9 cellular contexts compared by ENCODE assay signal in genomic region chr10:8044908-8045727, GRCh38. TPM values are rescaled to one million over a fixed set of nuclear protein-coding genes. Genes with fewer than 3 reads are reported as not detected.
DNase-seq lines count a peak whose midpoint lies in the region; ATAC-seq and TF ChIP-seq lines count a peak whose summit lies in the region.
"Had no signal": no experiment of that assay in that cellular context is flagged by ENCODE, and none has a peak within 500 bp of the region (broad histone marks: within the 10 kb centered on the region; RNA-seq: fewer than 3 reads in every experiment).

No MANE protein-coding gene starts in this region.

- no peaks in the 10 kb centered on the region for H3K9me3 Mint-ChIP-seq in activated CD4-positive, alpha-beta T cell treated with anti-CD3 and anti-CD28 coated beads, Interleukin-2, amount 10 ng/mL, durations not matched to agents 24 days and 14 days
- no peaks in the 10 kb centered on the region for H3K9me3 Mint-ChIP-seq in activated CD4-positive, alpha-beta memory T cell treated with anti-CD3 and anti-CD28 coated beads for 36 hours

- peaks cover 32% of the 10 kb centered on the region for H3K27me3 ChIP-seq in thoracic aorta (replicated peaks; ENCODE audit: insufficient read depth)

- no peaks in the 10 kb centered on the region for H3K36me3 ChIP-seq in thoracic aorta
- H3K36me3 ChIP-seq: SJSA1 had no signal

- H3K4me1 Mint-ChIP-seq in activated CD4-positive, alpha-beta T cell treated with anti-CD3 and anti-CD28 coated beads, Interleukin-2, amount 10 ng/mL, durations not matched to agents 24 days and 14 days, result peaks cover 37% of the 10 kb centered on the region
- peaks cover 68% of the 10 kb centered on the region for H3K4me1 Mint-ChIP-seq in activated CD4-positive, alpha-beta memory T cell treated with anti-CD3 and anti-CD28 coated beads for 36 hours (ENCODE audit: low read depth)

- peaks cover 83% of the 10 kb centered on the region for H3K27me3 Mint-ChIP-seq in activated CD4-positive, alpha-beta T cell treated with anti-CD3 and anti-CD28 coated beads, Interleukin-2, amount 10 ng/mL, durations not matched to agents 24 days and 14 days
- H3K27me3 Mint-ChIP-seq in activated CD4-positive, alpha-beta memory T cell treated with anti-CD3 and anti-CD28 coated beads for 36 hours, result peaks cover 81% of the 10 kb centered on the region

- H3K9me3 ChIP-seq in iPS-18c (ENCODE audit: control insufficient read depth, insufficient read depth, low read length) (no peaks in the 10 kb centered on the region), thoracic aorta (no peaks in the 10 kb centered on the region)

- H3K27ac ChIP-seq in thoracic aorta, result no peak overlapping the region
- H3K27ac ChIP-seq: SJSA1 had no signal

- peak; percentile 68 for DNase-seq in activated CD4-positive, alpha-beta T cell treated with anti-CD3 and anti-CD28 coated beads, Interleukin-2, amount 10 ng/mL, durations not matched to agents 24 days and 14 days
- DNase-seq in activated CD4-positive, alpha-beta T cell treated with anti-CD3 and anti-CD28 coated beads for 4 hours, result no peak
- peak; percentile 40 for DNase-seq in activated CD4-positive, alpha-beta memory T cell treated with anti-CD3 and anti-CD28 coated beads for 36 hours
- DNase-seq in thoracic aorta (ENCODE audit: low spot score) (no peak), dedifferentiated amniotic fluid mesenchymal stem cell (ENCODE audit: extremely low spot score) (no peak)

- H3K4me3 Mint-ChIP-seq in activated CD4-positive, alpha-beta T cell treated with anti-CD3 and anti-CD28 coated beads, Interleukin-2, amount 10 ng/mL, durations not matched to agents 24 days and 14 days, result peak overlapping the region; percentile 57
- peak overlapping the region; percentile 64 for H3K4me3 Mint-ChIP-seq in activated CD4-positive, alpha-beta memory T cell treated with anti-CD3 and anti-CD28 coated beads for 36 hours

- H3K4me1 ChIP-seq in thoracic aorta (ENCODE audit: control insufficient read depth in 1 of 2, low read depth in 2 of 2), result peaks cover 14 to 29% of the 10 kb centered on the region in 2 donors

- peak overlapping the region; percentile 36 for H3K4me3 ChIP-seq in iPS-18c (ENCODE audit: insufficient read depth, low read depth, low read length)
- H3K4me3 ChIP-seq in thoracic aorta, result peak overlapping the region; percentile 67
- H3K4me3 ChIP-seq: SJSA1 had no signal

- intact Hi-C loops in activated CD4-positive, alpha-beta T cell treated with anti-CD3 and anti-CD28 coated beads, Interleukin-2, amount 10 ng/mL, durations not matched to agents 24 days and 14 days (cut with micrococcal nuclease), result loop anchor here (1.0 to 10.0 kb wide), 3 partner anchors 10 to 1260 kb away; no protein-coding TSS in a partner anchor
- intact Hi-C loops in activated CD4-positive, alpha-beta memory T cell treated with anti-CD3 and anti-CD28 coated beads for 36 hours (cut with micrococcal nuclease), result loop anchor here (5.0 to 10.0 kb wide), 2 partner anchors 518 to 1990 kb away; no protein-coding TSS in a partner anchor

- H3K27ac Mint-ChIP-seq in activated CD4-positive, alpha-beta T cell treated with anti-CD3 and anti-CD28 coated beads, Interleukin-2, amount 10 ng/mL, durations not matched to agents 24 days and 14 days, result peak overlapping the region; percentile 6
- H3K27ac Mint-ChIP-seq in activated CD4-positive, alpha-beta memory T cell treated with anti-CD3 and anti-CD28 coated beads for 36 hours, result no peak overlapping the region

- POLR2A ChIA-PET in activated CD4-positive, alpha-beta memory T cell treated with anti-CD3 and anti-CD28 coated beads for 36 hours (lab: Charles Lee), result interaction anchor here (1.1 kb wide), 1 partner anchor 11 kb away, joined by 4 read pairs; no protein-coding TSS in a partner anchor

- H3K36me3 Mint-ChIP-seq in activated CD4-positive, alpha-beta T cell treated with anti-CD3 and anti-CD28 coated beads, Interleukin-2, amount 10 ng/mL, durations not matched to agents 24 days and 14 days (ENCODE audit: low read depth), result peaks cover 5% of the 10 kb centered on the region
- H3K36me3 Mint-ChIP-seq in activated CD4-positive, alpha-beta memory T cell treated with anti-CD3 and anti-CD28 coated beads for 36 hours, result no peaks in the 10 kb centered on the region

- TF ChIP-seq CTCF in thoracic aorta (IDR thresholded peaks at IDR 0.05), result no peak

- CTCF ChIA-PET in activated CD4-positive, alpha-beta memory T cell treated with anti-CD3 and anti-CD28 coated beads for 36 hours (lab: Charles Lee), result no interaction called here

- ATAC-seq in thoracic aorta (ENCODE audit: insufficient number of reproducible peaks, low FRiP score, low read depth), result no peak
- ATAC-seq in GM21390 (IDR thresholded peaks at IDR 0.05; ENCODE audit: unreplicated experiment), result no peak
- ATAC-seq in HG02981 (IDR thresholded peaks at IDR 0.05; ENCODE audit: unreplicated experiment), result no peak

RNA-seq across cellular contexts. Expression of gene GATA3, which starts 9.4 kb away (rescaled TPM):
- 79.7 and 81.0 TPM in 2 replicates for total RNA-seq in activated CD4-positive, alpha-beta T cell treated with anti-CD3 and anti-CD28 coated beads, Interleukin-2, amount 10 ng/mL, durations not matched to agents 24 days and 14 days
- 10 to 100 TPM; 46.3 to 47.4 TPM for total RNA-seq in activated CD4-positive, alpha-beta memory T cell treated with anti-CD3 and anti-CD28 coated beads for 36 hours
- not detected for total RNA-seq in thoracic aorta
- total RNA-seq: SJSA1 had no signal

Comparison
In these comparisons a context has a peak if more than half of its experiments do, and no peak if none do; other contexts are left out.
1. DNase-seq: peak in activated CD4-positive, alpha-beta T cell treated with anti-CD3 and anti-CD28 coated beads, Interleukin-2, amount 10 ng/mL, durations not matched to agents 24 days and 14 days (single experiment) and activated CD4-positive, alpha-beta memory T cell treated with anti-CD3 and anti-CD28 coated beads for 36 hours (single experiment); none in activated CD4-positive, alpha-beta T cell treated with anti-CD3 and anti-CD28 coated beads for 4 hours (0 of 2), thoracic aorta (single experiment) and dedifferentiated amniotic fluid mesenchymal stem cell (single experiment).
2. RNA of gene GATA3, which starts 9.4 kb away (total RNA-seq): 79.7 to 81.0 TPM in activated CD4-positive, alpha-beta T cell treated with anti-CD3 and anti-CD28 coated beads, Interleukin-2, amount 10 ng/mL, durations not matched to agents 24 days and 14 days and 46.3 to 47.4 TPM in activated CD4-positive, alpha-beta memory T cell treated with anti-CD3 and anti-CD28 coated beads for 36 hours; not detected in thoracic aorta; every median in the first group is over 10 times any median in the second.